In the genomic region with DNA sequence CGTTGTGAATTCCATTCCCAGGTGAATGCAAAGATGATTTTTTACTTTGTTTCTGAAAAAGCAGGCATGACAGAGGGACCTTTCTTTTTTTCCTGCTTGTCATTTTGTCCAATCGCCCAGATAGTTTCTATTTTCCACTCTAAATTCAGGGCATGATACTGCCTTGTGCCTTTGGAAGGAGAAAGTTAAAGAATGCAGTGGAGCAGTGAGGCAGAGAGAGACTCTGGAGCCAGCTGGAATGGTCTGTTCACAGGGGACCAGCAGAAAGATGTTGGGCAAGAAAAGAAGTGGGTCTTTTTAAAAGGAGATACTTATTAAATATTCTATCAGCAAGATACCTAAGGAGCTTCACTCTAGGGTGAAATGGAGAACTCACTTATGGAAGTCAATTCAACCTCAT, we compare ENCODE assay signal across 19 cellular contexts.
DNase-seq lines count a peak whose midpoint lies in the region; ATAC-seq and TF ChIP-seq lines count a peak whose summit lies in the region.
"Had no signal": no experiment of that assay in that cellular context is flagged by ENCODE, and none has a peak within 500 bp of the region (broad histone marks: within the 10 kb centered on the region; RNA-seq: fewer than 3 reads in every experiment).

No MANE protein-coding gene starts in this region.

- H3K9me3 Mint-ChIP-seq in nephron progenitor cell = peaks cover 8% of the 10 kb centered on the region

- H3K9me3 ChIP-seq in thyroid gland (no peaks in the 10 kb centered on the region), upper lobe of left lung (no peaks in the 10 kb centered on the region)
- H3K9me3 ChIP-seq: A549 had no signal

- peak overlapping the region; percentile 16 for H3K27ac Mint-ChIP-seq in nephron progenitor cell
- H3K27ac Mint-ChIP-seq: CD4-positive, alpha-beta memory T cell had no signal

- H3K36me3 Mint-ChIP-seq in nephron progenitor cell (ENCODE audit: low read depth) = no peaks in the 10 kb centered on the region
- H3K36me3 Mint-ChIP-seq: CD4-positive, alpha-beta memory T cell had no signal

- TF ChIP-seq EP300 in upper lobe of left lung (IDR thresholded peaks at IDR 0.05) = no peak

- TF ChIP-seq POLR2A in thyroid gland (IDR thresholded peaks at IDR 0.05) (no peak), upper lobe of left lung (IDR thresholded peaks at IDR 0.05) (no peak)

- TF ChIP-seq CTCF in nephron progenitor cell (IDR thresholded peaks at IDR 0.05) = no peak
- TF ChIP-seq CTCF in thyroid gland (IDR thresholded peaks at IDR 0.05) = no peak
- TF ChIP-seq CTCF in upper lobe of left lung (IDR thresholded peaks at IDR 0.05) = no peak

- H3K27me3 ChIP-seq in thyroid gland (no peaks in the 10 kb centered on the region), upper lobe of left lung (no peaks in the 10 kb centered on the region)

- H3K4me3 Mint-ChIP-seq in nephron progenitor cell = no peak overlapping the region
- H3K4me3 Mint-ChIP-seq: CD4-positive, alpha-beta memory T cell had no signal

- WGBS in thyroid gland, 2 donors = 22 to 30% methylated on average over 2 of the region's 2 CpGs
- WGBS in upper lobe of left lung, 2 donors = 57 to 58% methylated on average over 2 of the region's 2 CpGs

- peaks cover 0 to 3% of the 10 kb centered on the region in 2 donors for H3K4me1 ChIP-seq in thyroid gland
- H3K4me1 ChIP-seq in upper lobe of left lung = no peaks in the 10 kb centered on the region
- H3K4me1 ChIP-seq: A549 had no signal

- ATAC-seq in GM18520 (IDR thresholded peaks at IDR 0.05; ENCODE audit: unreplicated experiment) (no peak), upper lobe of left lung (ENCODE audit: low FRiP score in 2 of 2) (no peak)
- ATAC-seq: A549 had no signal

- H3K4me3 ChIP-seq in thyroid gland (replicated peaks in 1 of 3) (no peak overlapping the region), upper lobe of left lung (no peak overlapping the region)
- H3K4me3 ChIP-seq: A549, GM23248 had no signal

- H3K27me3 Mint-ChIP-seq in nephron progenitor cell (ENCODE audit: low read depth, poor library complexity) = peaks cover 5% of the 10 kb centered on the region
- H3K27me3 Mint-ChIP-seq: CD4-positive, alpha-beta memory T cell had no signal

- H3K4me1 Mint-ChIP-seq in nephron progenitor cell = peaks cover 12% of the 10 kb centered on the region
- H3K4me1 Mint-ChIP-seq: CD4-positive, alpha-beta memory T cell had no signal

- peak; percentile 15 for DNase-seq in Ammon's horn (ENCODE audit: low spot score)
- DNase-seq in left kidney (ENCODE audit: low read depth, low spot score) = peak; percentile 12
- no peak for DNase-seq in nephron progenitor cell
- peak; percentile 9 to 52 for DNase-seq in thyroid gland
- no peak for DNase-seq in Kasumi-1 (lab: John Stamatoyannopoulos, UW)
- DNase-seq in upper lobe of left lung = no peak
- DNase-seq: 8988T; ACHN; AML-193; Calu3; CD4-positive, alpha-beta memory T cell; DMS53; DMS79 treated with DMSO at 0.1 percent for 48 hours; GF-D8; GM23248; H7; HCEC 1CT had no signal

- intact Hi-C loops in thyroid gland (cut with DNase I) = no loop called here

- peak overlapping the region in 2 of 3 donors; percentile 69 to 75 for H3K27ac ChIP-seq in thyroid gland
- no peak overlapping the region for H3K27ac ChIP-seq in upper lobe of left lung
- H3K27ac ChIP-seq: A549, GM23248 had no signal

- H3K36me3 ChIP-seq in thyroid gland (no peaks in the 10 kb centered on the region), upper lobe of left lung (no peaks in the 10 kb centered on the region)

Comparison
In these comparisons a context has a peak if more than half of its experiments do, and no peak if none do; other contexts are left out.
1. DNase-seq: peak in Ammon's horn (single experiment), left kidney (single experiment) and thyroid gland (2 of 2); none in nephron progenitor cell (single experiment), Kasumi-1 (0 of 2) and upper lobe of left lung (0 of 2).
2. H3K27ac ChIP-seq: peak in thyroid gland (2 of 3); none in upper lobe of left lung (0 of 4).